Comparison of ENCODE assay signal across 8 cellular contexts in the genomic region with DNA sequence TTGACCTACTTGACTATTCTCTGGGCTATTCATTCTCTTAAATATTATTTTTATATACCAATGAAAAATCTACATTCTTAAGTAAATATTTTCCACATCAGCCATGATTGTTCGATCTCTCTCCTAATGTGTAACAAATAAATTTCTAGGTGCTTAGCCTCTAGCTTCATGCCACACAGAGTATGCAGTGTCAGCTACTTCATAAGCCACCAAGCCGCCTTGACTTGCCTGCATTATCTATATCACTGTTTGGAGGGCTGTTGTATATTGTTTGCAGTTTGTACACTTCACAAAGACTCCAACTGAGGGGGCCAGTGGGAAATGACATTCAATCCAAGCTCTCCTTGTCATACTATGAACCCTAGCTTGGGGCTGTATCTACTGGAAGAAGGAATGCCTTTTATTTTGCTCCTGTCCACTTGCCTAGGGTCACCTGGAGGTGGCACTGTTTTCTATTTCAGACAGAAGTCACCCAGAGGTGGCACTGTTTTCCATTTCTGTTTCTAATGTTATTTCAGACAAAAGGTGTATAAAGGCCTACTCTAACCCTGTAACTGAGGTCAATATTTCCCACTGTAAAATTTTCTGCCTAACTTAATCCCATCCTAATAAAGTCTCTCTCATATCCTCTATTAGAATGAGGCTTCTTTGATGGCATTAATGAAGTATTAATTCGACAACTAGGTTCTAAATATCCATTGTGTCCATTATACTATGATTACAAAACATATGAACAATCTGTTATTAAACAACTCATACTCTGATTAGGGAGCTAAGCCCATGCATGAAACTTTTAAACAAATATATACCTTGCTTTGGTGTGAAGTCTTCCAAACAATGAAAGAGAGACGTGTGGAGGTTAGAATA. TPM values are rescaled to one million over a fixed set of nuclear protein-coding genes. Genes with fewer than 3 reads are reported as not detected.
DNase-seq lines count a peak whose midpoint lies in the region; ATAC-seq, FAIRE-seq and TF ChIP-seq lines count a peak whose summit lies in the region.
"Had no signal": no experiment of that assay in that cellular context is flagged by ENCODE, and none has a peak within 500 bp of the region (broad histone marks: within the 10 kb centered on the region; RNA-seq: fewer than 3 reads in every experiment).

No MANE protein-coding gene starts in this region.

- no peaks in the 10 kb centered on the region for H3K36me3 Mint-ChIP-seq in activated naive CD4-positive, alpha-beta T cell treated with anti-CD3 and anti-CD28 coated beads, Interleukin-2, amount 50 U/mL, for 72 hours

- no peak overlapping the region for H3K4me3 ChIP-seq in kidney (ENCODE audit: low read length in 2 of 2)

- peak; percentile 35 for FAIRE-seq in kidney (lab: Jason Lieb, UNC)

- H3K4me1 ChIP-seq in kidney (ENCODE audit: control insufficient read depth in 1 of 2, insufficient read depth in 1 of 2, low read depth in 1 of 2, low read length in 2 of 2), result no peaks in the 10 kb centered on the region

- intact Hi-C loops in kidney (cut with DNase I), result no loop called here

- TF ChIP-seq CTCF in RWPE1 (conservative IDR thresholded peaks at IDR 0.05; ENCODE audit: low read depth) (peak; percentile 43), kidney (IDR thresholded peaks at IDR 0.05; ENCODE audit: borderline replicate concordance, extremely low read depth, insufficient read depth) (peak; percentile 73)

- no peak overlapping the region for H3K27ac Mint-ChIP-seq in activated naive CD4-positive, alpha-beta T cell treated with anti-CD3 and anti-CD28 coated beads, Interleukin-2, amount 50 U/mL, for 72 hours

- H3K36me3 ChIP-seq in kidney (ENCODE audit: control insufficient read depth in 1 of 2, insufficient read depth in 2 of 2, low read length in 2 of 2), result no peaks in the 10 kb centered on the region

- POLR2A ChIA-PET in RWPE1 (lab: Yijun Ruan, JAX; ENCODE audit: low non-redundant PET), result no interaction called here

- DNase-seq in GF-D8 (lab: John Stamatoyannopoulos, UW) (peak; percentile 18), RWPE1 (ENCODE audit: low spot score) (peak; percentile 45), kidney (no peak)
- DNase-seq in activated naive CD4-positive, alpha-beta T cell treated with anti-CD3 and anti-CD28 coated beads, Interleukin-2, amount 50 U/mL, for 72 hours (ENCODE audit: low spot score in 2 of 2), result peak in 1 of 2 donors; percentile 40
- peak; percentile 8 to 71 (median 24) for DNase-seq in stimulated activated naive CD4-positive, alpha-beta T cell (lab: John Stamatoyannopoulos, UW)
- DNase-seq: left cardiac atrium had no signal

- no peaks in the 10 kb centered on the region for H3K9me3 Mint-ChIP-seq in activated naive CD4-positive, alpha-beta T cell treated with anti-CD3 and anti-CD28 coated beads, Interleukin-2, amount 50 U/mL, for 72 hours

- ATAC-seq in GM19468 (IDR thresholded peaks at IDR 0.05; ENCODE audit: extremely low read depth, unreplicated experiment) (peak; percentile 95), HG03460 (IDR thresholded peaks at IDR 0.05; ENCODE audit: unreplicated experiment) (peak; percentile 99)
- ATAC-seq in activated naive CD4-positive, alpha-beta T cell treated with anti-CD3 and anti-CD28 coated beads, Interleukin-2, amount 50 U/mL, for 72 hours, result peak; percentile 78 to 82

- H3K27ac ChIP-seq in RWPE1 (no peak overlapping the region), kidney (ENCODE audit: low read depth in 2 of 2, low read length in 2 of 2) (no peak overlapping the region)

- no peak overlapping the region for H3K9ac ChIP-seq in kidney (ENCODE audit: low read length in 2 of 2)

- CTCF ChIA-PET in RWPE1 (lab: Yijun Ruan, JAX), result interaction anchor here (0.6 to 2.6 kb wide), 11 partner anchors 8 to 557 kb away, joined by 3 to 27 read pairs (median 3); no protein-coding TSS in a partner anchor

- no peaks in the 10 kb centered on the region for H3K9me3 ChIP-seq in kidney (ENCODE audit: control insufficient read depth in 1 of 2, low read length in 2 of 2)

RNA-seq across cellular contexts. Expression of a gene that starts 36.4 kb away (rescaled TPM):
- 1 to 10 TPM; 2.9 to 3.3 TPM for total RNA-seq in activated naive CD4-positive, alpha-beta T cell treated with anti-CD3 and anti-CD28 coated beads, Interleukin-2, amount 50 U/mL, for 72 hours
- 12.3 TPM for total RNA-seq in kidney
- polyA plus RNA-seq in kidney (ENCODE audit: insufficient read depth, low read depth, low replicate concordance), result 3.6 TPM
